In genomic region chr1:43803646-43804045, GRCh38 we compare ENCODE assay signal across 17 cellular contexts.
"Had no signal": no experiment of that assay in that cellular context is flagged by ENCODE, and none has a peak within 500 bp of the region (broad histone marks: within the 10 kb centered on the region; RNA-seq: fewer than 3 reads in every experiment).

No MANE protein-coding gene starts in this region.

- FAIRE-seq: endometrium, frontal cortex, islet of Langerhans, urothelium cell line had no signal

- ATAC-seq: esophagus mucosa; heart right ventricle; natural killer cell; right cardiac atrium; stimulated activated effector memory CD8-positive, alpha-beta T cell treated with anti-CD3 and anti-CD28 coated beads, Interleukin-12 subunit alpha, Interleukin-12 subunit beta, amount 100 ng/mL, for 72 hours; stimulated activated naive CD8-positive, alpha-beta T cell treated with anti-CD3 and anti-CD28 coated beads, Interleukin-15, Interleukin-2, amounts not matched to agents 100 U/mL and 50 U/mL, for 24 hours had no signal

- DNase-seq: effector memory CD4-positive, alpha-beta T cell; heart right ventricle; hypothalamus; natural killer cell; ovary; right cardiac atrium; stimulated activated CD4-positive, alpha-beta T cell treated with anti-CD3 and anti-CD28 coated beads, Interleukin-4, amount 100 ng/mL, for 1 hour; stimulated activated CD8-positive, alpha-beta memory T cell treated with anti-CD3 and anti-CD28 coated beads, Interleukin-4, amount 100 ng/mL, for 48 hours; stimulated activated naive CD8-positive, alpha-beta T cell treated with anti-CD3 and anti-CD28 coated beads, Interleukin-15, Interleukin-2, amounts not matched to agents 100 U/mL and 50 U/mL, for 24 hours; thyroid gland had no signal

- H3K4me3 ChIP-seq: heart right ventricle, ovary, suprapubic skin, thyroid gland had no signal

- H3K27me3 ChIP-seq: heart right ventricle, ovary, suprapubic skin, thyroid gland had no signal

- H3K36me3 ChIP-seq: ovary, suprapubic skin, thyroid gland had no signal

- H3K9me3 ChIP-seq: ovary, suprapubic skin, thyroid gland had no signal

- H3K27ac ChIP-seq: heart right ventricle, ovary, suprapubic skin, thyroid gland had no signal

- H3K4me1 ChIP-seq: suprapubic skin, thyroid gland had no signal
